ENCODE assay signal across 8 cellular contexts in the genomic region with DNA sequence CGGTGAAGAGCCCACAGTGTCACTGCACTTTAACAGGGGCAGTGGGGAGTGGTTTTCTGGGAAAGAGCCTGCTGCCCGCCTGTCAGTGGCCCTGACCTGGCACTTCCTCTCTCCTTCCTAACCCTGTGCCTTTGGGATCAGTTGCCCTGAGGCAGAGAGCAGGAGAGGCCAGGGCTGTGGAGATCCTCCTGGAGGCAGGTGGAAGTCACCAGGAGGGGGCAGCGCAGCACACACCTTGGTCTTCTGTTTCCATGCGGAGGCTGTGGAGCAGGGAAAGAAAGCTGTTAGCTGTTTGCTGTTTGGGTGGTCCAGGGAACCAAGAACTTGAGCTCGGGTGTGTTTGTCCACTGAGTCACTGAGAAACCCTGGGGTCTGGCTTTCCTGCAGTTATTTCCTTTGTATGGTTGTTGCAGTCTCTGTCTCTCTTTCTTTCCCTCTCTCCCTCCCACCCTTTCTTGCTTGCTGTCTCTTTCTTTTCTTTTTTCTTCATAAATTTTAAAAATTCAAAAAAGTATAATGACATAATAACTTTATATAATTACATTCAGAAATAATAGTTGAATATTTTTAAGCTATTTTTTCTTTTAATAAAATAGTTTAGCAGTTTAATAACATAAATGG. TPM values are rescaled to one million over a fixed set of nuclear protein-coding genes. Genes with fewer than 3 reads are reported as not detected.
DNase-seq lines count a peak whose midpoint lies in the region; ATAC-seq, FAIRE-seq and TF ChIP-seq lines count a peak whose summit lies in the region.

No MANE protein-coding gene starts in this region.

- no peak overlapping the region for H3K27ac ChIP-seq in kidney (ENCODE audit: low read depth in 2 of 2, low read length in 2 of 2)

- TF ChIP-seq CTCF in cardiac fibroblast (IDR thresholded peaks at IDR 0.05; ENCODE audit: low read depth, low read length): peak; percentile 67
- peak; percentile 76 for TF ChIP-seq CTCF in kidney (IDR thresholded peaks at IDR 0.05; ENCODE audit: borderline replicate concordance, extremely low read depth, insufficient read depth)

- intact Hi-C loops in kidney (cut with DNase I): no loop called here

- peak; percentile 40 for ATAC-seq in HG03378 (IDR thresholded peaks at IDR 0.05; ENCODE audit: unreplicated experiment)

- H3K4me1 ChIP-seq in kidney (ENCODE audit: control insufficient read depth in 1 of 2, insufficient read depth in 1 of 2, low read depth in 1 of 2, low read length in 2 of 2): no peaks in the 10 kb centered on the region

- no peaks in the 10 kb centered on the region for H3K9me3 ChIP-seq in kidney (ENCODE audit: control insufficient read depth in 1 of 2, low read length in 2 of 2)

- no peak for FAIRE-seq in kidney (lab: Jason Lieb, UNC)

- H3K9ac ChIP-seq in kidney (ENCODE audit: low read length in 2 of 2): no peak overlapping the region

- H3K4me3 ChIP-seq in cardiac fibroblast (replicated peaks in 1 of 2; ENCODE audit: low read depth in 2 of 2, low read length in 2 of 2): no peak overlapping the region
- H3K4me3 ChIP-seq in kidney (ENCODE audit: low read length in 2 of 2): no peak overlapping the region

- DNase-seq in NCI-H2081 (lab: John Stamatoyannopoulos, UW) (peak; percentile 67 to 77), NCI-H2081 treated with DMSO at 0.1 percent for 48 hours (lab: John Stamatoyannopoulos, UW) (no peak), SK-MEL-5 (ENCODE audit: low read depth, low spot score) (peak; percentile 81), cardiac fibroblast (ENCODE audit: low read depth in 2 of 2) (peak; percentile 50 to 51), kidney (peak; percentile 86)
- peak; percentile 32 for DNase-seq in stimulated activated CD4-positive, alpha-beta T cell treated with anti-CD3 and anti-CD28 coated beads, Interleukin-4, amount 100 ng/mL, for 24 hours
- no peak for DNase-seq in effector CD8-positive, alpha-beta T cell (lab: John Stamatoyannopoulos, UW)

- no peaks in the 10 kb centered on the region for H3K36me3 ChIP-seq in kidney (ENCODE audit: control insufficient read depth in 1 of 2, insufficient read depth in 2 of 2, low read length in 2 of 2)

- in situ Hi-C loops in SK-MEL-5 (cut with HindIII; ENCODE audit: low pct_unique_long_range_greater_than_20kb, low sequenced_read_pairs): no loop called here

RNA-seq across cellular contexts. Expression of a gene that starts 28.1 kb away (rescaled TPM):
- total RNA-seq in SK-MEL-5 (2014; rRNA removed; shearing (Covaris generic)): 0.48 and 1.0 TPM in 2 replicates
- 1.0 and 1.5 TPM in 2 replicates for polyA plus RNA-seq in SK-MEL-5 (2015; cell fraction: cytosol; rRNA removed)
- polyA plus RNA-seq in SK-MEL-5 (2015; cell fraction: nucleus; rRNA removed): 0.47 and 0.70 TPM in 2 replicates
- total RNA-seq in kidney: 41.2 TPM
- 20.0 TPM for polyA plus RNA-seq in kidney (ENCODE audit: insufficient read depth, low read depth, low replicate concordance)

Comparison
In these comparisons a context has a peak if more than half of its experiments do, and no peak if none do; other contexts are left out.
1. DNase-seq: peak in NCI-H2081 (2 of 2), SK-MEL-5 (single experiment), cardiac fibroblast (2 of 2), kidney (single experiment) and stimulated activated CD4-positive, alpha-beta T cell treated with anti-CD3 and anti-CD28 coated beads, Interleukin-4, amount 100 ng/mL, for 24 hours (single experiment); none in NCI-H2081 treated with DMSO at 0.1 percent for 48 hours (single experiment) and effector CD8-positive, alpha-beta T cell (single experiment).
2. RNA of a gene that starts 28.1 kb away (total RNA-seq): 41.2 TPM in kidney (single experiment); 0.48 to 1.0 TPM in SK-MEL-5; every median in the first group is over 10 times any median in the second.